1 cellular context compared by ENCODE assay signal in the genomic region with DNA sequence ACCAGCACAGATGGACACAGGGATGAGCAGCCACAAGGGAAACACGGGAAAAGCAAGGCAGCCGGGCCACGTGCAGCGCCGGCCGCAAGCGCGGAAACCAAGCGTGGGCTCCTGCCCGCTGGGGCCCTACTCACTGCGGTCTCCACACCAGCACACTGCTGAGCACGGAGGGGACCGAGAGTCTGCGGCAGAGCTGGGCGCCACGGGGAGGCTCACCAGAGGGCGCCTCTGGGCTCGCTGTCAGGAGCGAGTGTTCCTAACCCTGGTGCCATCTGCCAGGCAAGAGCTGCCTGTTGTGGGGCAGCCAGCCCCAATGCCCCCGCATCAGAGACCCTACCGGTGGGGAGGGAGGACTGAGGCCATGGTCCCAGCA.
TF ChIP-seq lines count a peak whose summit lies in the region.

No MANE protein-coding gene starts in this region.

TF ChIP-seq in endothelial cell of umbilical vein, 7 proteins besides CTCF, POLR2A, EP300 and RAD21:
- TF ChIP-seq FOS (IDR thresholded peaks at IDR 0.05; ENCODE audit: borderline replicate concordance, insufficient read depth, low read length) (no peak), POLR2AphosphoS5 (IDR thresholded peaks at IDR 0.05; ENCODE audit: insufficient read depth, low read depth, low read length) (no peak), MYC (IDR thresholded peaks at IDR 0.05; ENCODE audit: low read depth, low read length) (no peak), GATA2 (IDR thresholded peaks at IDR 0.05; ENCODE audit: insufficient read depth, insufficient read length, low read depth, low read length) (no peak), EZH2 (IDR thresholded peaks at IDR 0.05; ENCODE audit: borderline replicate concordance, low read depth, low read length, severe bottlenecking) (no peak), JUN (IDR thresholded peaks at IDR 0.05; ENCODE audit: borderline replicate concordance, insufficient read depth, insufficient read length, low read depth) (no peak)
- TF ChIP-seq, protein P1, sequence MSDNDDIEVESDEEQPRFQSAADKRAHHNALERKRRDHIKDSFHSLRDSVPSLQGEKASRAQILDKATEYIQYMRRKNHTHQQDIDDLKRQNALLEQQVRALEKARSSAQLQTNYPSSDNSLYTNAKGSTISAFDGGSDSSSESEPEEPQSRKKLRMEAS (IDR thresholded peaks at IDR 0.05; ENCODE audit: insufficient read depth, insufficient read length): no peak
TF ChIP-seq in endothelial cell of umbilical vein: peak in this region for 0.
